In the genomic region with DNA sequence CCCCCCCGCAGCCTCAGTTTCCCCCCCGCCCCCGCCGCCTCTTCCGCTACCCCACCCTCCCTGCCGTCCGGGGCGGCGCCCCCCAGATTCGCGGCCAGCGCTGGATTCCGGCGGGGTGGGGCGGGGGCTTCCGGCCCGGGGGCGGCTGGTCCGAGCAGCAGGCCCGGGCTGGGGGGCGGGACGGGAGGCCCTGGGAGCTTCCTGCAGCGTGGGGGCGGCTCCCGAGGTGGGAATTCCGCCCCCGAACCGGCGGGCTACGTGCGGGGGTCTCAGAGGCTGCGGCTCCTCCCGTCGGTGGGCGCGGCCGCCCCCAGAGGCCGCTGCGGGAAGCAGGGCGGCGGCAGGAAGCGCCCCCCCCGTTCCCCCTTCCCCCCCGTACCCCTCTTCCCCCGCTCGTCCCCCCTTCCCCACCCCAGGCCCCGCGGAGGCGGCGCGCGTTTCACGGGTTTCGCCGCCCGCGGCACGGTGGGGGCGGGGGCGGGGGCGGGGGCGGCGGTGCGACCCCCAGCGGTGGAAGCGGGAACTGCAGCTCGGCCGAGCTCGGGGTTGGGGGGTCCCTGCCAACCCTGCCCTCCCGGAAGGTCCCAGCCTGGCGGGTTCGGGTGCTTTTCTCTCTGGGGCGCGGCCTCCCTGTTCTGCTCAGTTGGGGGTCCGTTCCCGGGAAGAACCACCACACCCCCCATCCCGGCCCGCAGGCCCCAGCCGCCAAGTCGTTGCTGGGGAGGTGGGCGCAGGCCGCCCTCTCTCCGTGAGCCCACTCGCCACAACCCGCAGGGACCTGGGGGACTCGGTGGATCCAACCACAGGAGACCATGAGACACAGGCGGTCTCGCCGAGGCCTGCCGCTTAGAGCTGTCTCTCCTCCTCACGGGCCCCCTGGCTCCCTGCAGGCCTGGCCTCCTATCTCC, we compare ENCODE assay signal across 8 cellular contexts.
DNase-seq lines count a peak whose midpoint lies in the region; ATAC-seq and TF ChIP-seq lines count a peak whose summit lies in the region.

No MANE protein-coding gene starts in this region.

- peak; percentile 59 for DNase-seq in activated CD4-positive, alpha-beta T cell treated with anti-CD3 and anti-CD28 coated beads for 48 hours
- peak; percentile 42 for DNase-seq in stimulated activated naive CD4-positive, alpha-beta T cell treated with Interleukin-2 at 50 U/mL for 16 hours (lab: John Stamatoyannopoulos, UW)

- peak; percentile 61 for TF ChIP-seq CTCF in DOHH2 (IDR thresholded peaks at IDR 0.05; ENCODE audit: low read depth, low read length, poor library complexity, severe bottlenecking)
- peak; percentile 93 for TF ChIP-seq CTCF in LNCAP (IDR thresholded peaks at IDR 0.05)

- no peaks in the 10 kb centered on the region for H3K36me3 ChIP-seq in DOHH2 (ENCODE audit: control insufficient read depth, low read length)
- H3K36me3 ChIP-seq in ectodermal cell (ENCODE audit: control insufficient read depth, insufficient read depth, low read length) = no peaks in the 10 kb centered on the region
- H3K36me3 ChIP-seq in mesodermal cell (ENCODE audit: control insufficient read depth, insufficient read depth, low read length) = peaks cover 4% of the 10 kb centered on the region

- no peaks in the 10 kb centered on the region for H3K4me1 ChIP-seq in DOHH2 (ENCODE audit: control insufficient read depth, low read length)
- H3K4me1 ChIP-seq in ectodermal cell (ENCODE audit: control insufficient read depth, insufficient read depth, low read length) = peaks cover 53% of the 10 kb centered on the region
- peaks cover 48% of the 10 kb centered on the region for H3K4me1 ChIP-seq in mesodermal cell (ENCODE audit: control insufficient read depth, insufficient read depth, low read length, poor library complexity, severe bottlenecking)

- H4K20me1 ChIP-seq in DOHH2 (ENCODE audit: control insufficient read depth, insufficient read depth, low read depth, low read length) = no peaks in the 10 kb centered on the region

- no peaks in the 10 kb centered on the region for H3F3A ChIP-seq in DOHH2 (ENCODE audit: control insufficient read depth, insufficient read depth)

- H3K27ac ChIP-seq in DOHH2 (ENCODE audit: low read depth, low read length) = no peak overlapping the region
- H3K27ac ChIP-seq in ectodermal cell (ENCODE audit: insufficient read depth, low read depth, low read length, poor library complexity, severe bottlenecking) = peak overlapping the region; percentile 74
- H3K27ac ChIP-seq in mesodermal cell (ENCODE audit: low read depth, low read length, severe bottlenecking) = peak overlapping the region; percentile 93

- no peaks in the 10 kb centered on the region for H3K9me2 ChIP-seq in DOHH2 (replicated peaks; ENCODE audit: control insufficient read depth, low read length)

- H3K4me2 ChIP-seq in DOHH2 (ENCODE audit: low read length) = no peak overlapping the region

- no peak for ATAC-seq in HG03439 (IDR thresholded peaks at IDR 0.05; ENCODE audit: unreplicated experiment)
- no peak for ATAC-seq in GM19023 (IDR thresholded peaks at IDR 0.05; ENCODE audit: unreplicated experiment)

- 16% methylated on average over 78 to 80 of the region's 91 CpGs for WGBS in ectodermal cell, 2 experiments
- WGBS in mesodermal cell (ENCODE audit: insufficient coverage in 2 of 2), 2 experiments = 29 to 31% methylated on average over 21 to 42 of the region's 91 CpGs

- H3K9me3 ChIP-seq in DOHH2 (ENCODE audit: control insufficient read depth, insufficient read depth, low read length) (no peaks in the 10 kb centered on the region), ectodermal cell (ENCODE audit: control insufficient read depth, low read length) (no peaks in the 10 kb centered on the region), mesodermal cell (ENCODE audit: control insufficient read depth, low read length) (no peaks in the 10 kb centered on the region)

- H3K79me2 ChIP-seq in DOHH2 (ENCODE audit: control insufficient read depth, low read length) = no peaks in the 10 kb centered on the region

- H3K27me3 ChIP-seq in DOHH2 (ENCODE audit: control insufficient read depth, low read length) (no peaks in the 10 kb centered on the region), ectodermal cell (ENCODE audit: control insufficient read depth, insufficient read depth, low read length, poor library complexity, severe bottlenecking) (no peaks in the 10 kb centered on the region)

- H3K4me3 ChIP-seq in DOHH2 (ENCODE audit: low read length) (no peak overlapping the region), ectodermal cell (ENCODE audit: insufficient read depth, low read depth, low read length) (peak overlapping the region; percentile 40), mesodermal cell (ENCODE audit: extremely low read depth, insufficient read depth, low read length, poor library complexity, severe bottlenecking) (peak overlapping the region; percentile 45)
